9 cellular contexts compared by ENCODE assay signal in genomic region chr19:6412111-6412999, GRCh38. TPM values are rescaled to one million over a fixed set of nuclear protein-coding genes. Genes with fewer than 3 reads are reported as not detected.
DNase-seq lines count a peak whose midpoint lies in the region; ATAC-seq and TF ChIP-seq lines count a peak whose summit lies in the region.
"Had no signal": no experiment of that assay in that cellular context is flagged by ENCODE, and none has a peak within 500 bp of the region (broad histone marks: within the 10 kb centered on the region; RNA-seq: fewer than 3 reads in every experiment).

No MANE protein-coding gene starts in this region.

- 63% methylated on average over 25 of the region's 25 CpGs for WGBS in liver

- H3K4me1 ChIP-seq in Panc1 (ENCODE audit: control insufficient read depth, insufficient read depth, low read length) (no peaks in the 10 kb centered on the region), liver (ENCODE audit: control insufficient read depth in 4 of 4, insufficient read depth in 4 of 4, low read length in 3 of 4) (no peaks in the 10 kb centered on the region), stomach smooth muscle (ENCODE audit: control insufficient read depth, insufficient read depth, low read length) (peaks cover 7% of the 10 kb centered on the region), tibial artery (no peaks in the 10 kb centered on the region)

- POLR2A ChIA-PET in Panc1 (lab: Charles Lee): no interaction called here

- DNase-seq in T-helper 2 cell: peak in 4 of 5 experiments; percentile 24 to 48 (median 27)
- no peak for DNase-seq in T-helper 2 cell treated with Interferon-gamma antibody and Interleukin-4, amounts not matched to agents 5 μg/mL and 100 μg/mL, for 36 hours (ENCODE audit: low spot score)
- no peak for DNase-seq in Panc1 (ENCODE audit: low read depth, low spot score)
- DNase-seq in astrocyte of the spinal cord (ENCODE audit: low read depth, low spot score): no peak
- DNase-seq in tibial artery: no peak

- H3K4me3 ChIP-seq in Panc1 (ENCODE audit: low read depth in 2 of 2, low read length in 2 of 2) (no peak overlapping the region), astrocyte of the spinal cord (ENCODE audit: low read depth, low read length) (no peak overlapping the region), liver (ENCODE audit: low read depth in 1 of 3, low read length in 3 of 3) (no peak overlapping the region), stomach smooth muscle (ENCODE audit: low read length in 2 of 2) (no peak overlapping the region), tibial artery (no peak overlapping the region)

- CTCF ChIA-PET in Panc1 (lab: Charles Lee): interaction anchor here (0.6 kb wide), 1 partner anchor 37 kb away, joined by 7 read pairs; no protein-coding TSS in a partner anchor

- intact Hi-C loops in Panc1 (cut with micrococcal nuclease; ENCODE audit: unreplicated experiment): no loop called here
- intact Hi-C loops in tibial artery (cut with DNase I; ENCODE audit: low total_unique reads): no loop called here

- no peak overlapping the region for H3K4me3 Mint-ChIP-seq in T-helper 2 cell treated with Interferon-gamma antibody and Interleukin-4, amounts not matched to agents 5 μg/mL and 100 μg/mL, for 36 hours
- H3K4me3 Mint-ChIP-seq: central memory CD8-positive, alpha-beta T cell had no signal

- H3K9me3 ChIP-seq in Panc1 (ENCODE audit: control insufficient read depth, insufficient read depth, low read depth, low read length) (no peaks in the 10 kb centered on the region), liver (ENCODE audit: control insufficient read depth in 4 of 4, low read length in 3 of 4) (no peaks in the 10 kb centered on the region), stomach smooth muscle (ENCODE audit: control insufficient read depth in 2 of 2, low read length in 2 of 2) (no peaks in the 10 kb centered on the region), tibial artery (no peaks in the 10 kb centered on the region)

- H3K27ac ChIP-seq in Panc1 (ENCODE audit: low read length) (no peak overlapping the region), liver (ENCODE audit: low read depth in 1 of 2, low read length in 2 of 2) (no peak overlapping the region), stomach smooth muscle (ENCODE audit: low read length) (peak overlapping the region; percentile 18), tibial artery (no peak overlapping the region)

- H3K27me3 ChIP-seq in Panc1 (ENCODE audit: control insufficient read depth, insufficient read depth, low read length): no peaks in the 10 kb centered on the region
- H3K27me3 ChIP-seq in liver (ENCODE audit: control insufficient read depth in 4 of 4, insufficient read depth in 4 of 4, low read length in 3 of 4): no peaks in the 10 kb centered on the region
- no peaks in the 10 kb centered on the region for H3K27me3 ChIP-seq in stomach smooth muscle (ENCODE audit: control insufficient read depth in 1 of 2, insufficient read depth in 2 of 2, low read length in 2 of 2)
- H3K27me3 ChIP-seq in tibial artery: no peaks in the 10 kb centered on the region

- no peak overlapping the region for H3K27ac Mint-ChIP-seq in T-helper 2 cell treated with Interferon-gamma antibody and Interleukin-4, amounts not matched to agents 5 μg/mL and 100 μg/mL, for 36 hours

- ATAC-seq in Panc1 (peak; percentile 77), GM21723 (IDR thresholded peaks at IDR 0.05; ENCODE audit: unreplicated experiment) (no peak)

- H3K9me3 Mint-ChIP-seq in T-helper 2 cell treated with Interferon-gamma antibody and Interleukin-4, amounts not matched to agents 5 μg/mL and 100 μg/mL, for 36 hours: no peaks in the 10 kb centered on the region
- H3K9me3 Mint-ChIP-seq: central memory CD8-positive, alpha-beta T cell had no signal

- H3K9ac ChIP-seq in liver (ENCODE audit: low read depth in 1 of 2, low read length in 2 of 2) (no peak overlapping the region), stomach smooth muscle (ENCODE audit: low read length in 2 of 2) (no peak overlapping the region)

- no TSS peak for BruUV-seq in Panc1 (replicated peaks; lab: Mats Ljungman, UMichigan)

- TF ChIP-seq CTCF in Panc1 (IDR thresholded peaks at IDR 0.05) (peak; percentile 78), astrocyte of the spinal cord (IDR thresholded peaks at IDR 0.05; ENCODE audit: low read depth, low read length) (peak; percentile 74), liver (IDR thresholded peaks at IDR 0.05; ENCODE audit: low read depth, low read length, missing input control) (peak; percentile 45), tibial artery (IDR thresholded peaks at IDR 0.05) (peak in 1 of 2 experiments; percentile 37)

- in situ Hi-C loops in Panc1 (cut with HindIII; ENCODE audit: low pct_unique_long_range_greater_than_20kb, low sequenced_read_pairs): no loop called here
- in situ Hi-C loops in astrocyte of the spinal cord (cut with HindIII; ENCODE audit: low sequenced_read_pairs): no loop called here

- no peaks in the 10 kb centered on the region for H3K4me1 Mint-ChIP-seq in T-helper 2 cell treated with Interferon-gamma antibody and Interleukin-4, amounts not matched to agents 5 μg/mL and 100 μg/mL, for 36 hours (ENCODE audit: low read depth)
- H3K4me1 Mint-ChIP-seq: central memory CD8-positive, alpha-beta T cell had no signal

- no peaks in the 10 kb centered on the region; the same call in 1 of the 2 replicates for H3K36me3 ChIP-seq in Panc1 (ENCODE audit: control insufficient read depth, insufficient read depth, low read length)
- peaks cover 12 to 32% (median 17%) of the 10 kb centered on the region in 4 donors for H3K36me3 ChIP-seq in liver (ENCODE audit: control insufficient read depth in 4 of 4, insufficient read depth in 3 of 4, low read depth in 1 of 4, low read length in 3 of 4)
- H3K36me3 ChIP-seq in stomach smooth muscle (ENCODE audit: control insufficient read depth in 2 of 2, insufficient read depth in 2 of 2, low read length in 2 of 2): peaks cover 23 to 27% of the 10 kb centered on the region in 2 donors
- H3K36me3 ChIP-seq in tibial artery: peaks cover 34 to 42% (median 36%) of the 10 kb centered on the region in 3 donors

- peak; percentile 27 to 63 for TF ChIP-seq RAD21 in liver (IDR thresholded peaks at IDR 0.05)

- peaks cover 22% of the 10 kb centered on the region for H3K36me3 Mint-ChIP-seq in T-helper 2 cell treated with Interferon-gamma antibody and Interleukin-4, amounts not matched to agents 5 μg/mL and 100 μg/mL, for 36 hours (ENCODE audit: low read depth)

- no peaks in the 10 kb centered on the region for H3K27me3 Mint-ChIP-seq in T-helper 2 cell treated with Interferon-gamma antibody and Interleukin-4, amounts not matched to agents 5 μg/mL and 100 μg/mL, for 36 hours (ENCODE audit: low read depth)
- H3K27me3 Mint-ChIP-seq: central memory CD8-positive, alpha-beta T cell had no signal

TF ChIP-seq in liver, 16 proteins besides CTCF, POLR2A, EP300 and RAD21 (continues in another document):
- TF ChIP-seq YY1 (IDR thresholded peaks at IDR 0.05): no peak
- TF ChIP-seq NR2F2 (IDR thresholded peaks at IDR 0.05): no peak
- no peak for TF ChIP-seq REST (IDR thresholded peaks at IDR 0.05)
- TF ChIP-seq FOXA2 (IDR thresholded peaks at IDR 0.05): no peak
- no peak for TF ChIP-seq EGR1 (IDR thresholded peaks at IDR 0.05; ENCODE audit: low read depth in 2 of 2)
- no peak for TF ChIP-seq ATF3 (IDR thresholded peaks at IDR 0.05)
- no peak for TF ChIP-seq JUND (IDR thresholded peaks at IDR 0.05)

RNA-seq across cellular contexts. Expression of gene KHSRP, which starts 12.3 kb away (rescaled TPM):
- 333 TPM for total RNA-seq in Panc1 (2021; ENCODE audit: unreplicated experiment)
- 288 TPM for polyA plus RNA-seq in Panc1 (2012; ENCODE audit: insufficient read length)
- 100 to 1,000 TPM in 1 of 2 donors, 10 to 100 TPM in 1; 58.7 to 132 TPM for total RNA-seq in liver
- polyA plus RNA-seq in liver: 10 to 100 TPM in 1 of 2 donors, 1 to 10 TPM in 1; 8.0 to 73.6 TPM

RNA-seq across cellular contexts. Expression of gene GTF2F1, which starts 19.4 kb away (rescaled TPM):
- total RNA-seq in Panc1 (2021; ENCODE audit: unreplicated experiment) (61.1 TPM), liver (10 to 100 TPM; 11.5 to 22.0 TPM)
- 138 TPM for polyA plus RNA-seq in Panc1 (2012; ENCODE audit: insufficient read length)
- polyA plus RNA-seq in liver: 10 to 100 TPM in 1 of 2 donors, 1 to 10 TPM in 1; 7.4 to 24.4 TPM

RNA-seq across cellular contexts. Expression of gene SLC25A41, which starts 21.2 kb away (rescaled TPM):
- total RNA-seq in Panc1 (2021; ENCODE audit: unreplicated experiment) (0.21 TPM), liver (under 1 TPM in 1 of 2 donors, not detected in 1; 0.14 TPM)
- not detected for polyA plus RNA-seq in Panc1 (2012; ENCODE audit: insufficient read length)
- polyA plus RNA-seq in liver: under 1 TPM in 1 of 2 donors, not detected in 1; 0.16 TPM

RNA-seq across cellular contexts. Expression of gene PSPN, which starts 36.6 kb away (rescaled TPM):
- total RNA-seq in Panc1 (2021; ENCODE audit: unreplicated experiment): 1.6 TPM
- 0.86 TPM for polyA plus RNA-seq in Panc1 (2012; ENCODE audit: insufficient read length)
- under 1 TPM; 0.61 to 0.75 TPM for total RNA-seq in liver
- under 1 TPM; 0.51 to 0.63 TPM for polyA plus RNA-seq in liver

RNA-seq across cellular contexts. Expression of gene ALKBH7, which starts 39.8 kb away (rescaled TPM):
- total RNA-seq in Panc1 (2021; ENCODE audit: unreplicated experiment) (65.0 TPM), liver (10 to 100 TPM; 29.9 to 35.5 TPM)
- polyA plus RNA-seq in Panc1 (2012; ENCODE audit: insufficient read length): 68.6 TPM
- 10 to 100 TPM; 66.8 to 99.7 TPM for polyA plus RNA-seq in liver

Comparison
In these comparisons a context has a peak if more than half of its experiments do, and no peak if none do; other contexts are left out.
1. DNase-seq: peak in T-helper 2 cell (4 of 5); none in T-helper 2 cell treated with Interferon-gamma antibody and Interleukin-4, amounts not matched to agents 5 μg/mL and 100 μg/mL, for 36 hours (single experiment), Panc1 (single experiment), astrocyte of the spinal cord (single experiment) and tibial artery (0 of 2).